In genomic region chr1:50023292-50024159, GRCh38 we compare ENCODE assay signal across 8 cellular contexts. TPM values are rescaled to one million over a fixed set of nuclear protein-coding genes. Genes with fewer than 3 reads are reported as not detected.
DNase-seq lines count a peak whose midpoint lies in the region; TF ChIP-seq lines count a peak whose summit lies in the region.

AGBL4 (minus strand) TSS chr1:50023954.

- H3K4ac ChIP-seq in H9 (ENCODE audit: low read depth, low read length), result no peak within 1 kb of the TSS

- H3K36me3 ChIP-seq in urinary bladder (ENCODE audit: insufficient read depth), result no peaks in the 10 kb centered on the region

- no peak within 1 kb of the TSS for H2BK15ac ChIP-seq in H9 (ENCODE audit: low read depth, low read length)

- no peak within 1 kb of the TSS for H3K18ac ChIP-seq in H9 (ENCODE audit: insufficient read length, low read depth, low read length)

- no peaks in the 10 kb centered on the region for H3K79me1 ChIP-seq in H9 (ENCODE audit: insufficient read depth, low read depth, low read length, poor library complexity, severe bottlenecking)

- H3K4me1 ChIP-seq in H9 (ENCODE audit: insufficient read depth, low read length) (no peaks in the 10 kb centered on the region), urinary bladder (ENCODE audit: insufficient read depth) (no peaks in the 10 kb centered on the region)

- no peak within 1 kb of the TSS for H2BK20ac ChIP-seq in H9 (ENCODE audit: low read depth, low read length, poor library complexity, severe bottlenecking)

- peaks cover 2% of the 10 kb centered on the region for H3K27me3 Mint-ChIP-seq in H9 (ENCODE audit: low read depth)
- peaks cover 1% of the 10 kb centered on the region for H3K27me3 Mint-ChIP-seq in endothelial cell (ENCODE audit: unreplicated experiment)

- no peak within 1 kb of the TSS for H3T11ph ChIP-seq in H9 (ENCODE audit: low read length)

- H3K27ac ChIP-seq in H9 (ENCODE audit: insufficient read length, low read depth, low read length) (no peak within 1 kb of the TSS), urinary bladder (ENCODE audit: low read depth) (no peak within 1 kb of the TSS)

- H2AFZ ChIP-seq in H9 (ENCODE audit: low read length), result no peak within 1 kb of the TSS

- no peaks in the 10 kb centered on the region for H3K9me3 ChIP-seq in H9 (ENCODE audit: control insufficient read depth, low read depth, low read length)

- TF ChIP-seq CTCF in H9 (conservative IDR thresholded peaks at IDR 0.05) (no peak), endothelial cell (IDR thresholded peaks at IDR 0.05; ENCODE audit: unreplicated experiment) (no peak)

- H2BK120ac ChIP-seq in H9 (ENCODE audit: low read depth, low read length, poor library complexity, severe bottlenecking), result no peak within 1 kb of the TSS

- peak; percentile 26 for DNase-seq in ACHN
- DNase-seq in H9, result peak; percentile 64
- peak; percentile 38 for DNase-seq in RKO (ENCODE audit: low spot score)
- DNase-seq in endothelial cell (ENCODE audit: low spot score), result peak; percentile 74
- peak; percentile 61 for DNase-seq in middle frontal gyrus (ENCODE audit: extremely low spot score, low spot score)
- DNase-seq in amniotic stem cell (lab: John Stamatoyannopoulos, UW), result no peak
- no peak for DNase-seq in germinal center (ENCODE audit: low spot score)

- H3K4me2 ChIP-seq in H9 (ENCODE audit: insufficient read depth, insufficient read length, low read length), result peak within 1 kb of the TSS; percentile 42

- H4K20me1 ChIP-seq in H9 (ENCODE audit: control insufficient read depth, insufficient read depth, insufficient read length), result no peaks in the 10 kb centered on the region

- peak within 1 kb of the TSS; percentile 32 for H3K4me3 ChIP-seq in urinary bladder (ENCODE audit: low read depth, low read length)

- no peak within 1 kb of the TSS for H4K8ac ChIP-seq in H9 (replicated peaks; ENCODE audit: insufficient read length, low read depth, low read length)

- WGBS in H9 (ENCODE audit: extremely low coverage, insufficient read length, low lambda C conversion rate), result no CpG with 5 or more reads among the region's 56 CpGs
- WGBS in urinary bladder, result 6% methylated on average over 56 of the region's 56 CpGs

- H2AK5ac ChIP-seq in H9 (ENCODE audit: insufficient read length, low read length), result no peak within 1 kb of the TSS

- no peak within 1 kb of the TSS for H2BK12ac ChIP-seq in H9 (ENCODE audit: insufficient read length, low read depth, low read length)

- no peak within 1 kb of the TSS for H2BK5ac ChIP-seq in H9 (ENCODE audit: insufficient read length, low read length)

- peaks cover 2% of the 10 kb centered on the region; the same call in 1 of the 2 replicates for H3K27me3 ChIP-seq in H9 (ENCODE audit: insufficient read depth, low read length)

- H3K23me2 ChIP-seq in H9 (ENCODE audit: insufficient read length, low read depth, low read length, poor library complexity, severe bottlenecking), result no peaks in the 10 kb centered on the region

- H3K9me3 Mint-ChIP-seq in H9 (peaks cover 5 to 50% of the 10 kb centered on the region in 2 experiments), endothelial cell (ENCODE audit: unreplicated experiment) (no peaks in the 10 kb centered on the region)

- no peak within 1 kb of the TSS for H3K14ac ChIP-seq in H9 (ENCODE audit: insufficient read depth, low read length)

- no peaks in the 10 kb centered on the region for H3K79me2 ChIP-seq in H9 (ENCODE audit: insufficient read depth, low read length)

- peaks cover 0 to 17% (median 4%) of the 10 kb centered on the region in 3 experiments; a peak in 3 of 7 replicates for H3K36me3 Mint-ChIP-seq in H9 (ENCODE audit: insufficient read depth in 1 of 3, low read depth in 3 of 3)
- no peaks in the 10 kb centered on the region for H3K36me3 Mint-ChIP-seq in endothelial cell (ENCODE audit: low read depth, unreplicated experiment)

- H3K56ac ChIP-seq in H9 (ENCODE audit: insufficient read length, low read depth, low read length), result no peak within 1 kb of the TSS

- H4K5ac ChIP-seq in H9 (ENCODE audit: insufficient read length, low read depth, low read length), result no peak within 1 kb of the TSS

- in situ Hi-C loops in ACHN (cut with HindIII; ENCODE audit: low pct_ligation_motif_present, low pct_unique_long_range_greater_than_20kb, low sequenced_read_pairs), result no loop called here

- H4K91ac ChIP-seq in H9 (ENCODE audit: insufficient read length, low read depth, low read length), result no peak within 1 kb of the TSS

- H3K9ac ChIP-seq in H9 (ENCODE audit: extremely low read depth, insufficient read length, low read length), result no peak within 1 kb of the TSS

- H3K27ac Mint-ChIP-seq in H9 (no peak within 1 kb of the TSS; a peak in 1 of 7 replicates), endothelial cell (ENCODE audit: unreplicated experiment) (no peak within 1 kb of the TSS)

- H3K4me3 Mint-ChIP-seq in H9 (peak within 1 kb of the TSS in 1 of 2 experiments; percentile 74; a peak in 3 of 5 replicates), endothelial cell (ENCODE audit: unreplicated experiment) (peak within 1 kb of the TSS; percentile 77)

- H3K4me1 Mint-ChIP-seq in H9 (no peaks in the 10 kb centered on the region), endothelial cell (ENCODE audit: unreplicated experiment) (peaks cover 2% of the 10 kb centered on the region)

- H3K23ac ChIP-seq in H9 (ENCODE audit: insufficient read length, low read depth, low read length), result no peak within 1 kb of the TSS

RNA-seq across cellular contexts. Expression of gene AGBL4, which starts in this region (rescaled TPM):
- total RNA-seq in H9 (2021) (not detected in 2 replicates), endothelial cell (ENCODE audit: unreplicated experiment) (0.51 TPM), urinary bladder (0.37 TPM)
- polyA plus RNA-seq in urinary bladder, result 0.08 TPM

Comparison
In these comparisons a context has a peak if more than half of its experiments do, and no peak if none do; other contexts are left out.
1. Peak in DNase-seq and H3K4me2 ChIP-seq in H9; RNA of the gene not detected or under 1 TPM.
2. Peak in DNase-seq in endothelial cell; RNA of the gene not detected or under 1 TPM.
3. DNase-seq: peak in ACHN (single experiment), RKO (single experiment) and middle frontal gyrus (single experiment); none in amniotic stem cell (single experiment) and germinal center (single experiment).